17 cellular contexts compared by ENCODE assay signal in the genomic region with DNA sequence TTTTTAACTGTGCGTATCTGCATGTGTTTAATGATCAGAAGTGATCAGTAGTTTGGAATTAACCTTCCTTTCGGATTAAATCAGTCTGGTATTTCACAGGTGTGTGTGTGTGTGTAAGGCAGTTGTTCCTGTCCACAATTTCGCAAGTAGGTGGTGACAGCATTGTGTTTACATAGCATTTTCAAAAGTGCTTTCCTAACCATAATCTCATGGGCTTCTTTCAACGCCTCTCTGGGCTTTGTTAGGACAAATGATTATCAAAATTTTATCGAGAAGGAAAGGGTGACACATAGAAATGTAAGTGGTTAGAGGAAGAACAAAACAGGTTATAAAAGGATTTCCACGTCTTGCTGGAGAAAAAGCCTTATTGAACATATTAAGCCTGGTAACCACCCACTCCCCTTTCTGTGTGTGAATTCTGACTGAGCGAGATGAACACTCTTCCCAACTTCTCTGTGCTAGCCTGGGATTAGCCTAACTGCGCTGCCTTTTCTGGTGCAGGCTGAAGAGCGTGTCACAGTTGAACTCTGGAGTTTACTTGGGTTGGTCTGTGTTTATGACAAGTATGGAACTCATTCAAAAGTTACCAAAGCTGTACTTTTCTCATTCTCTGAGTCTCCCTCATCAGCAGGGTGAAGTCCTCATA.
DNase-seq lines count a peak whose midpoint lies in the region.
"Had no signal": no experiment of that assay in that cellular context is flagged by ENCODE, and none has a peak within 500 bp of the region (broad histone marks: within the 10 kb centered on the region; RNA-seq: fewer than 3 reads in every experiment).

No MANE protein-coding gene starts in this region.

- H3K4me2 ChIP-seq in BLaER1 (peak overlapping the region; percentile 31; the same call in 1 of the 2 replicates), neuronal stem cell (ENCODE audit: insufficient read depth, low read length, poor library complexity, severe bottlenecking) (no peak overlapping the region)
- H3K4me2 ChIP-seq: KMS-11 had no signal

- H3K4me3 ChIP-seq in BLaER1 (no peak overlapping the region), neuronal stem cell (ENCODE audit: low read length in 2 of 2) (no peak overlapping the region)
- H3K4me3 ChIP-seq: SJSA1 had no signal

- H3K27me3 Mint-ChIP-seq in activated CD4-positive, alpha-beta T cell treated with anti-CD3 and anti-CD28 coated beads, Interleukin-2, amount 10 ng/mL, durations not matched to agents 7 days and 5 days, result peaks cover 1% of the 10 kb centered on the region
- H3K27me3 Mint-ChIP-seq: stimulated activated memory B cell treated with anti-CD40 and anti-IgM and Interleukin-4, amounts not matched to agents 10 μg/mL and 1 μg/mL and 100 μg/mL, for 72 hours had no signal

- no peaks in the 10 kb centered on the region for H3K79me1 ChIP-seq in neuronal stem cell (ENCODE audit: low read depth, low read length)

- no peak overlapping the region for H3K27ac Mint-ChIP-seq in activated CD4-positive, alpha-beta T cell treated with anti-CD3 and anti-CD28 coated beads, Interleukin-2, amount 10 ng/mL, durations not matched to agents 7 days and 5 days
- H3K27ac Mint-ChIP-seq: stimulated activated memory B cell treated with anti-CD40 and anti-IgM and Interleukin-4, amounts not matched to agents 10 μg/mL and 1 μg/mL and 100 μg/mL, for 72 hours had no signal

- no peak overlapping the region for H2AK5ac ChIP-seq in neuronal stem cell (ENCODE audit: low read depth, low read length)

- H3K4me1 ChIP-seq in BLaER1 (peaks cover 42% of the 10 kb centered on the region), neuronal stem cell (ENCODE audit: control insufficient read depth in 2 of 2, insufficient read depth in 1 of 2, low read depth in 1 of 2, low read length in 2 of 2) (peaks cover 8 to 17% of the 10 kb centered on the region in 2 donors)

- H3K4ac ChIP-seq in neuronal stem cell (ENCODE audit: low read length), result no peak overlapping the region

- H3K4me3 Mint-ChIP-seq in activated CD4-positive, alpha-beta T cell treated with anti-CD3 and anti-CD28 coated beads, Interleukin-2, amount 10 ng/mL, durations not matched to agents 7 days and 5 days, result no peak overlapping the region
- H3K4me3 Mint-ChIP-seq: stimulated activated memory B cell treated with anti-CD40 and anti-IgM and Interleukin-4, amounts not matched to agents 10 μg/mL and 1 μg/mL and 100 μg/mL, for 72 hours had no signal

- H3K9me3 ChIP-seq in BLaER1 (0 out of 2 replicates have a peak, but pooled peaks cover 4% of the 10 kb centered on the region), neuronal stem cell (replicated peaks in 1 of 2; ENCODE audit: control insufficient read depth in 2 of 2, insufficient read depth in 1 of 2, low read depth in 1 of 2, low read length in 2 of 2) (peaks cover 0 to 4% of the 10 kb centered on the region in 2 donors)
- H3K9me3 ChIP-seq: SJSA1 had no signal

- no peaks in the 10 kb centered on the region for H3K36me3 Mint-ChIP-seq in activated CD4-positive, alpha-beta T cell treated with anti-CD3 and anti-CD28 coated beads, Interleukin-2, amount 10 ng/mL, durations not matched to agents 7 days and 5 days (ENCODE audit: low read depth)
- H3K36me3 Mint-ChIP-seq: stimulated activated memory B cell treated with anti-CD40 and anti-IgM and Interleukin-4, amounts not matched to agents 10 μg/mL and 1 μg/mL and 100 μg/mL, for 72 hours had no signal

- H3K18ac ChIP-seq in neuronal stem cell (ENCODE audit: low read length), result no peak overlapping the region

- H3K23ac ChIP-seq in neuronal stem cell (ENCODE audit: low read depth, low read length, poor library complexity), result no peak overlapping the region

- H2AFZ ChIP-seq in neuronal stem cell (ENCODE audit: low read length), result peak overlapping the region; percentile 56

- H3K14ac ChIP-seq in neuronal stem cell (ENCODE audit: low read length), result no peak overlapping the region

- POLR2A ChIA-PET in activated CD4-positive, alpha-beta T cell treated with anti-CD3 and anti-CD28 coated beads, Interleukin-2, amount 10 ng/mL, durations not matched to agents 7 days and 5 days (lab: Charles Lee), result interaction anchor here (0.5 kb wide), 1 partner anchor 667 kb away, joined by 7 read pairs; no protein-coding TSS in a partner anchor

- no peak overlapping the region for H4K8ac ChIP-seq in neuronal stem cell (ENCODE audit: low read depth, low read length)

- H4K20me1 ChIP-seq in BLaER1, result no peaks in the 10 kb centered on the region

- CTCF ChIA-PET in activated CD4-positive, alpha-beta T cell treated with anti-CD3 and anti-CD28 coated beads, Interleukin-2, amount 10 ng/mL, durations not matched to agents 7 days and 5 days (lab: Charles Lee), result interaction anchor here (0.9 kb wide), 1 partner anchor 9 kb away, joined by 3 read pairs; no protein-coding TSS in a partner anchor

- peaks cover 42% of the 10 kb centered on the region for H3K4me1 Mint-ChIP-seq in activated CD4-positive, alpha-beta T cell treated with anti-CD3 and anti-CD28 coated beads, Interleukin-2, amount 10 ng/mL, durations not matched to agents 7 days and 5 days

- H2BK5ac ChIP-seq in neuronal stem cell (ENCODE audit: low read length), result no peak overlapping the region

- no peak overlapping the region for H2BK15ac ChIP-seq in neuronal stem cell (ENCODE audit: low read length)

- H2BK12ac ChIP-seq in neuronal stem cell (ENCODE audit: low read length), result no peak overlapping the region

- no peak overlapping the region for H2BK120ac ChIP-seq in neuronal stem cell (ENCODE audit: low read depth, low read length)

- no peak overlapping the region for H4K91ac ChIP-seq in neuronal stem cell (ENCODE audit: low read depth, low read length, poor library complexity)

- H3K9me3 Mint-ChIP-seq in activated CD4-positive, alpha-beta T cell treated with anti-CD3 and anti-CD28 coated beads, Interleukin-2, amount 10 ng/mL, durations not matched to agents 7 days and 5 days, result no peaks in the 10 kb centered on the region
- H3K9me3 Mint-ChIP-seq: stimulated activated memory B cell treated with anti-CD40 and anti-IgM and Interleukin-4, amounts not matched to agents 10 μg/mL and 1 μg/mL and 100 μg/mL, for 72 hours had no signal

- H3K27ac ChIP-seq in BLaER1 (0 out of 2 replicates have a peak overlapping the region, but pooled peaks have one; percentile 44), epithelial cell of prostate (peak overlapping the region; percentile 98), neuronal stem cell (replicated peaks; ENCODE audit: low read length) (no peak overlapping the region)
- H3K27ac ChIP-seq: KMS-11, SJSA1 had no signal

- no peaks in the 10 kb centered on the region for H3K36me3 ChIP-seq in BLaER1
- H3K36me3 ChIP-seq in neuronal stem cell (replicated peaks in 1 of 2; ENCODE audit: control insufficient read depth in 2 of 2, insufficient read depth in 2 of 2, low read length in 2 of 2), result no peaks in the 10 kb centered on the region
- H3K36me3 ChIP-seq: SJSA1 had no signal

- DNase-seq in NCI-H774 (lab: John Stamatoyannopoulos, UW), result peak; percentile 21
- no peak for DNase-seq in epithelial cell of prostate (ENCODE audit: low read depth, low spot score)
- DNase-seq in neuronal stem cell (ENCODE audit: low spot score), result no peak
- DNase-seq in Kasumi-1 (lab: John Stamatoyannopoulos, UW), result no peak
- no peak for DNase-seq in activated CD4-positive, alpha-beta T cell treated with anti-CD3 and anti-CD28 coated beads, Interleukin-2, amount 10 ng/mL, durations not matched to agents 7 days and 5 days
- no peak for DNase-seq in stimulated activated CD4-positive, alpha-beta T cell treated with anti-CD3 and anti-CD28 coated beads, Interleukin-4, amount 100 ng/mL, for 24 hours
- no peak for DNase-seq in activated CD4-positive, alpha-beta T cell treated with anti-CD3 and anti-CD28 coated beads, Interleukin-2, amount 50 U/mL, for 4 hours
- DNase-seq: activated CD4-positive, CD25-positive, alpha-beta regulatory T cell; activated effector memory CD4-positive, alpha-beta T cell treated with anti-CD3 and anti-CD28 coated beads, Interleukin-2, amount 50 U/mL, for 16 hours; cortex of kidney; H7; hippocampal formation; NCI-H345 had no signal

- H3K27me3 ChIP-seq in BLaER1 (no peaks in the 10 kb centered on the region), neuronal stem cell (ENCODE audit: control insufficient read depth in 3 of 3, insufficient read depth in 3 of 3, low read depth in 1 of 3, low read length in 3 of 3) (no peaks in the 10 kb centered on the region)
- H3K27me3 ChIP-seq: SJSA1 had no signal

- H3K9ac ChIP-seq in BLaER1 (no peak overlapping the region), neuronal stem cell (ENCODE audit: low read depth, low read length, poor library complexity) (no peak overlapping the region)
- H3K9ac ChIP-seq: KMS-11 had no signal

- WGBS in neuronal stem cell (ENCODE audit: extremely low coverage in 2 of 2, insufficient read length in 2 of 2, insufficient replicate concordance in 1 of 2), 2 donors, result no CpG with 5 or more reads among the region's 9 CpGs
